28 cellular contexts compared by ENCODE assay signal in genomic region chr3:123298903-123299302, GRCh38.
DNase-seq lines count a peak whose midpoint lies in the region; ATAC-seq and TF ChIP-seq lines count a peak whose summit lies in the region.
"Had no signal": no experiment of that assay in that cellular context is flagged by ENCODE, and none has a peak within 500 bp of the region (broad histone marks: within the 10 kb centered on the region; RNA-seq: fewer than 3 reads in every experiment).

No MANE protein-coding gene starts in this region.

- H3K9me3 ChIP-seq in mammary epithelial cell (replicated peaks; ENCODE audit: insufficient read depth, low read length) (no peaks in the 10 kb centered on the region), breast epithelium (no peaks in the 10 kb centered on the region)
- H3K9me3 ChIP-seq: neutrophil, psoas muscle, stomach had no signal

- H3K79me2 ChIP-seq in mammary epithelial cell (ENCODE audit: insufficient read depth, low read length) = no peaks in the 10 kb centered on the region
- H3K79me2 ChIP-seq in GM23338 (replicated peaks; ENCODE audit: insufficient read depth) = no peaks in the 10 kb centered on the region

- no peaks in the 10 kb centered on the region for H4K20me1 ChIP-seq in mammary epithelial cell (ENCODE audit: insufficient read depth, low read length)
- H4K20me1 ChIP-seq in GM23338 (replicated peaks; ENCODE audit: insufficient read depth) = no peaks in the 10 kb centered on the region

- no peaks in the 10 kb centered on the region for H3K9me3 Mint-ChIP-seq in activated naive CD8-positive, alpha-beta T cell treated with anti-CD3 and anti-CD28 coated beads, Interleukin-2, amount 50 U/mL, for 24 hours
- no peaks in the 10 kb centered on the region for H3K9me3 Mint-ChIP-seq in GM23338
- H3K9me3 Mint-ChIP-seq: activated CD8-positive, alpha-beta T cell treated with anti-CD3 and anti-CD28 coated beads for 36 hours; type B pancreatic cell had no signal

- no peaks in the 10 kb centered on the region for H3K9me2 ChIP-seq in GM23338 (ENCODE audit: insufficient read depth)

- H3K27ac ChIP-seq in mammary epithelial cell (ENCODE audit: insufficient read depth, low read depth, low read length) = no peak overlapping the region
- no peak overlapping the region for H3K27ac ChIP-seq in breast epithelium
- no peak overlapping the region for H3K27ac ChIP-seq in GM23338 (ENCODE audit: low read depth)
- H3K27ac ChIP-seq: brain microvascular endothelial cell, HL-60, neutrophil, psoas muscle, stomach had no signal

- H3K4me1 Mint-ChIP-seq in activated naive CD8-positive, alpha-beta T cell treated with anti-CD3 and anti-CD28 coated beads, Interleukin-2, amount 50 U/mL, for 24 hours = no peaks in the 10 kb centered on the region
- H3K4me1 Mint-ChIP-seq in GM23338 = peaks cover 3% of the 10 kb centered on the region; the same call in 1 of the 3 replicates

- H3K4me3 Mint-ChIP-seq in activated naive CD8-positive, alpha-beta T cell treated with anti-CD3 and anti-CD28 coated beads, Interleukin-2, amount 50 U/mL, for 24 hours = no peak overlapping the region
- H3K4me3 Mint-ChIP-seq in GM23338 = no peak overlapping the region
- H3K4me3 Mint-ChIP-seq: activated CD8-positive, alpha-beta T cell treated with anti-CD3 and anti-CD28 coated beads for 36 hours; type B pancreatic cell had no signal

- ATAC-seq in activated naive CD8-positive, alpha-beta T cell treated with anti-CD3 and anti-CD28 coated beads, Interleukin-2, amount 50 U/mL, for 24 hours = no peak
- ATAC-seq in GM23338 = no peak
- ATAC-seq: activated CD8-positive, alpha-beta T cell treated with anti-CD3 and anti-CD28 coated beads for 36 hours; esophagus mucosa; GM12878; psoas muscle had no signal

- CTCF ChIA-PET in mammary epithelial cell (lab: Charles Lee; ENCODE audit: low non-redundant PET) = no interaction called here

- WGBS in mammary epithelial cell (ENCODE audit: low coverage, missing lambda C conversion rate) = 57% methylated on average over 5 of the region's 5 CpGs

- no TSS peak for BruUV-seq in mammary epithelial cell (replicated peaks; lab: Mats Ljungman, UMichigan)

- H2AFZ ChIP-seq in mammary epithelial cell (ENCODE audit: low read depth, low read length) (no peak overlapping the region), GM23338 (no peak overlapping the region)

- H3K4me1 ChIP-seq in mammary epithelial cell (ENCODE audit: insufficient read depth, low read length) (peaks cover 10% of the 10 kb centered on the region), breast epithelium (no peaks in the 10 kb centered on the region), GM23338 (ENCODE audit: insufficient read depth) (no peaks in the 10 kb centered on the region)
- H3K4me1 ChIP-seq: psoas muscle, stomach had no signal

- dilution Hi-C loops in mammary epithelial cell (cut with HindIII; ENCODE audit: low sequenced_read_pairs) = no loop called here

- no peak for TF ChIP-seq POLR2A in breast epithelium (IDR thresholded peaks at IDR 0.05)

- H3K4me3 ChIP-seq in mammary epithelial cell (replicated peaks in 1 of 3; ENCODE audit: insufficient read depth in 1 of 3, low read depth in 2 of 3, low read length in 3 of 3) (no peak overlapping the region), breast epithelium (no peak overlapping the region), GM23338 (no peak overlapping the region)
- H3K4me3 ChIP-seq: GM12878, lung, psoas muscle, stomach had no signal

- DNase-seq in mammary epithelial cell (peak; percentile 15), breast epithelium (ENCODE audit: low spot score in 2 of 2) (no peak), OCI-M1 (lab: John Stamatoyannopoulos, UW) (peak; percentile 63), fibroblast of peridontal ligament (ENCODE audit: extremely low read depth) (peak; percentile 23), hepatic stellate cell (ENCODE audit: low spot score) (no peak), T-helper 2 cell (no peak), GM23338 (ENCODE audit: low spot score) (no peak)
- no peak for DNase-seq in activated naive CD8-positive, alpha-beta T cell treated with anti-CD3 and anti-CD28 coated beads, Interleukin-2, amount 50 U/mL, for 24 hours
- DNase-seq: activated CD4-positive, alpha-beta T cell treated with anti-CD3 and anti-CD28 coated beads for 1 hour; activated CD8-positive, alpha-beta T cell treated with anti-CD3 and anti-CD28 coated beads for 36 hours; brain microvascular endothelial cell; COR-L47; DMS79 treated with DMSO at 0.1 percent for 48 hours; effector memory CD4-positive, alpha-beta T cell; kidney glomerular epithelial cell; NCI-H2029 treated with DMSO at 0.1 percent for 48 hours; NCI-H2227 treated with DMSO at 0.1 percent for 48 hours; NCI-H748 treated with DMSO at 0.1 percent for 48 hours; Right ventricle myocardium superior; stimulated activated CD8-positive, alpha-beta memory T cell treated with anti-CD3 and anti-CD28 coated beads, Interleukin-4, amount 100 ng/mL, for 48 hours; stomach had no signal

- in situ Hi-C loops in mammary epithelial cell (cut with MboI; ENCODE audit: low sequenced_read_pairs in 2 of 2) = no loop called here

- H3K27me3 Mint-ChIP-seq in activated naive CD8-positive, alpha-beta T cell treated with anti-CD3 and anti-CD28 coated beads, Interleukin-2, amount 50 U/mL, for 24 hours = no peaks in the 10 kb centered on the region
- peaks cover 16% of the 10 kb centered on the region for H3K27me3 Mint-ChIP-seq in GM23338 (ENCODE audit: insufficient read depth, low read depth, poor library complexity)
- H3K27me3 Mint-ChIP-seq: activated CD8-positive, alpha-beta T cell treated with anti-CD3 and anti-CD28 coated beads for 36 hours; type B pancreatic cell had no signal

- no peaks in the 10 kb centered on the region for H3F3A ChIP-seq in GM23338 (replicated peaks; ENCODE audit: low read depth)

- H3K27me3 ChIP-seq in mammary epithelial cell (ENCODE audit: insufficient read depth, low read length) (no peaks in the 10 kb centered on the region), breast epithelium (no peaks in the 10 kb centered on the region), GM23338 (ENCODE audit: insufficient read depth) (no peaks in the 10 kb centered on the region)
- H3K27me3 ChIP-seq: brain microvascular endothelial cell, neutrophil, stomach had no signal

- no peaks in the 10 kb centered on the region for H3K36me3 ChIP-seq in mammary epithelial cell (ENCODE audit: insufficient read depth, low read length)
- H3K36me3 ChIP-seq in breast epithelium = no peaks in the 10 kb centered on the region
- no peaks in the 10 kb centered on the region for H3K36me3 ChIP-seq in GM23338 (ENCODE audit: insufficient read depth)
- H3K36me3 ChIP-seq: brain microvascular endothelial cell, neutrophil had no signal

- intact Hi-C loops in mammary epithelial cell (cut with micrococcal nuclease) (no loop called here), breast epithelium (cut with DNase I; ENCODE audit: low total_unique reads) (no loop called here)

- no peaks in the 10 kb centered on the region for H3K36me3 Mint-ChIP-seq in activated naive CD8-positive, alpha-beta T cell treated with anti-CD3 and anti-CD28 coated beads, Interleukin-2, amount 50 U/mL, for 24 hours (ENCODE audit: low read depth)
- H3K36me3 Mint-ChIP-seq in GM23338 (ENCODE audit: low read depth) = peaks cover 45% of the 10 kb centered on the region
- H3K36me3 Mint-ChIP-seq: type B pancreatic cell had no signal

- no peak for TF ChIP-seq CTCF in mammary epithelial cell (conservative IDR thresholded peaks at IDR 0.05 in 1 of 2, IDR thresholded peaks at IDR 0.05 in 1 of 2; ENCODE audit: extremely low read depth in 1 of 2, insufficient read depth in 1 of 2, low read depth in 1 of 2, low read length in 2 of 2)
- TF ChIP-seq CTCF in breast epithelium (IDR thresholded peaks at IDR 0.05) = no peak
- no peak for TF ChIP-seq CTCF in GM23338 (conservative IDR thresholded peaks at IDR 0.05; ENCODE audit: low read depth in 2 of 2)

- no peak overlapping the region for H3K27ac Mint-ChIP-seq in activated naive CD8-positive, alpha-beta T cell treated with anti-CD3 and anti-CD28 coated beads, Interleukin-2, amount 50 U/mL, for 24 hours
- no peak overlapping the region for H3K27ac Mint-ChIP-seq in GM23338
- H3K27ac Mint-ChIP-seq: activated CD8-positive, alpha-beta T cell treated with anti-CD3 and anti-CD28 coated beads for 36 hours; type B pancreatic cell had no signal

- H3K4me2 ChIP-seq in mammary epithelial cell (ENCODE audit: insufficient read depth, low read depth, low read length) = no peak overlapping the region
- H3K4me2 ChIP-seq in GM23338 = no peak overlapping the region

- H3K9ac ChIP-seq in mammary epithelial cell (ENCODE audit: insufficient read depth, low read length) = no peak overlapping the region

TF ChIP-seq in GM23338, 12 proteins besides CTCF, POLR2A, EP300 and RAD21 (continues in another document):
- TF ChIP-seq STAT1 (IDR thresholded peaks at IDR 0.05; ENCODE audit: unreplicated experiment) (no peak), ZNF114 (CRISPR knock-in tag; IDR thresholded peaks at IDR 0.05) (no peak)
- TF ChIP-seq, protein P1, sequence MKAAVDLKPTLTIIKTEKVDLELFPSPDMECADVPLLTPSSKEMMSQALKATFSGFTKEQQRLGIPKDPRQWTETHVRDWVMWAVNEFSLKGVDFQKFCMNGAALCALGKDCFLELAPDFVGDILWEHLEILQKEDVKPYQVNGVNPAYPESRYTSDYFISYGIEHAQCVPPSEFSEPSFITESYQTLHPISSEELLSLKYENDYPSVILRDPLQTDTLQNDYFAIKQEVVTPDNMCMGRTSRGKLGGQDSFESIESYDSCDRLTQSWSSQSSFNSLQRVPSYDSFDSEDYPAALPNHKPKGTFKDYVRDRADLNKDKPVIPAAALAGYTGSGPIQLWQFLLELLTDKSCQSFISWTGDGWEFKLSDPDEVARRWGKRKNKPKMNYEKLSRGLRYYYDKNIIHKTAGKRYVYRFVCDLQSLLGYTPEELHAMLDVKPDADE (IDR thresholded peaks at IDR 0.05) = no peak

Comparison
In these comparisons a context has a peak if more than half of its experiments do, and no peak if none do; other contexts are left out.
1. DNase-seq: peak in mammary epithelial cell (single experiment), OCI-M1 (single experiment) and fibroblast of peridontal ligament (single experiment); none in breast epithelium (0 of 2), hepatic stellate cell (single experiment), activated naive CD8-positive, alpha-beta T cell treated with anti-CD3 and anti-CD28 coated beads, Interleukin-2, amount 50 U/mL, for 24 hours (single experiment), T-helper 2 cell (0 of 5) and GM23338 (single experiment).